1 cellular context compared by ENCODE assay signal in genomic region chr4:18593297-18594002, GRCh38.
A peak's percentile ranks its signal among the peaks of the same experiment; 100 is the strongest.
TF ChIP-seq lines count a peak whose summit lies in the region.

No MANE protein-coding gene starts in this region.

TF ChIP-seq in K562, 482 proteins besides CTCF, POLR2A, EP300 and RAD21 (continued from another document and continues in another):
- TF ChIP-seq CREB3L1 (IDR thresholded peaks at IDR 0.05; ENCODE audit: borderline replicate concordance, low read depth) (no peak), E2F5 (CRISPR knock-in tag; IDR thresholded peaks at IDR 0.05) (no peak), ZBTB40 (IDR thresholded peaks at IDR 0.05) (no peak), ZBTB40 (CRISPR knock-in tag; IDR thresholded peaks at IDR 0.05) (no peak), DEAF1 (CRISPR knock-in tag; IDR thresholded peaks at IDR 0.05) (peak; percentile 62; the same call in 1 of the 2 replicates), CAMTA2 (CRISPR knock-in tag; conservative IDR thresholded peaks at IDR 0.05) (no peak), MGA (IDR thresholded peaks at IDR 0.05) (no peak), CBFB (CRISPR knock-in tag; IDR thresholded peaks at IDR 0.05) (no peak), ZNF830 (CRISPR knock-in tag; IDR thresholded peaks at IDR 0.05) (no peak), NR2C2 (CRISPR knock-in tag; IDR thresholded peaks at IDR 0.05) (no peak), NR2C2 (tag; IDR thresholded peaks at IDR 0.05) (no peak), BRD4 (IDR thresholded peaks at IDR 0.05) (no peak), ZNF655 (CRISPR knock-in tag; IDR thresholded peaks at IDR 0.05) (no peak), ZNF512 (tag; IDR thresholded peaks at IDR 0.05) (no peak), BCOR (IDR thresholded peaks at IDR 0.05) (no peak), ZKSCAN8 (CRISPR knock-in tag; IDR thresholded peaks at IDR 0.05) (no peak), HDAC6 (IDR thresholded peaks at IDR 0.05; ENCODE audit: low read depth, low read length) (no peak), IRF1 (CRISPR knock-in tag; IDR thresholded peaks at IDR 0.05; ENCODE audit: borderline replicate concordance) (no peak), MYNN (IDR thresholded peaks at IDR 0.05) (peak; percentile 83), MYNN (CRISPR knock-in tag; IDR thresholded peaks at IDR 0.05) (no peak), ATF1 (CRISPR knock-in tag; IDR thresholded peaks at IDR 0.05) (no peak), ATF1 (tag; IDR thresholded peaks at IDR 0.05) (no peak), SUPT5H (IDR thresholded peaks at IDR 0.05) (no peak), ILK (tag; IDR thresholded peaks at IDR 0.05; ENCODE audit: borderline replicate concordance, low read depth) (no peak), STAG1 (CRISPR knock-in tag; IDR thresholded peaks at IDR 0.05; ENCODE audit: borderline replicate concordance) (peak; percentile 77; the same call in 1 of the 2 replicates)
